9 cellular contexts compared by ENCODE assay signal in the genomic region with DNA sequence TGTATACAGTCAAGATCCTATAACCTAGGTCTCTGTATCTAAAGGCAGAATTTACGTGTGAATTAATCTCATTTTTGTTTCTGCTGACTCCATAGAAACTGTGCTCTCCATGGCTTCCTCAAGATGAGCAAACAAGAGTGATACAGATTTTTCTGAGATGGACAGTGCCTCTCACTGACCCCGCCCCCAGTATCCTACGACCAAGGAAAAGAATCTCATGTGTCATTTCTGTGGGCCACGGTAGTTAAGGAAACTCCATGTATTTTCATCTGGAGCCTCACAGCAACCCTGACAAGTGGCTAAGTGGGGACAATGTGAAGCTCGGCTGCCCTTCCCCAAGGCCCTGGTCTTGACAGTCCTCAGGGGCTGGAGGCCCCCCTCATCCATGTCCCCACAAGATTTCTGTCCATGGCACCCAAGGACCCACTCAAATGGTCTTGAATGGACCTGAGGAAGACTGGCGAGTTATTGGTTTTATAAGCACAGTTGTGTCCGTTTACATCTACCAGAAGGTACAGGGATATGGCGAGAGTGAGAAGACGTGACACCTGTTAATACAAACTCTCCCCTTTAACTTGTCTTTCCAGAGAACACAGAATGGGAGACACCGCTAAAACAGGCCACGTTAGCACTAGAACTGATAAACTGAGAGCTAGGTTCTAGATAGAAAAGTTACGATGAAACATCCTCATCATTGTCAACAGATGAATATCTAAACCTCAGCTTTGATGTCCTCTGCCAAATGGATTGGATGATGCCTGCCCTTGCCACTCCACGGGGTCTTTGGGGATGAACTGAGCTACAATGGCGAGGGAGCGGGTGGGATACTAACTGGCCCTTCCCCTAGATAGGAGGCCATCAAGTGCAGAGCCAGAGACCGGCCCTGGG.
A peak's percentile ranks its signal among the peaks of the same experiment; 100 is the strongest.
DNase-seq lines count a peak whose midpoint lies in the region; ATAC-seq, FAIRE-seq and TF ChIP-seq lines count a peak whose summit lies in the region.
"Had no signal": no experiment of that assay in that cellular context is flagged by ENCODE, and none has a peak within 500 bp of the region (broad histone marks: within the 10 kb centered on the region; RNA-seq: fewer than 3 reads in every experiment).

No MANE protein-coding gene starts in this region.

- H3K36me3 Mint-ChIP-seq in activated CD4-positive, alpha-beta T cell treated with anti-CD3 and anti-CD28 coated beads, Interleukin-2, amount 10 ng/mL, durations not matched to agents 24 days and 14 days (ENCODE audit: low read depth): peaks cover 2% of the 10 kb centered on the region
- no peaks in the 10 kb centered on the region for H3K36me3 Mint-ChIP-seq in astrocyte (ENCODE audit: low read depth, unreplicated experiment)

- ATAC-seq in left lung: no peak
- ATAC-seq in HG02642 (IDR thresholded peaks at IDR 0.05; ENCODE audit: poor library complexity, unreplicated experiment): no peak
- ATAC-seq in HG02610 (IDR thresholded peaks at IDR 0.05; ENCODE audit: unreplicated experiment): no peak
- no peak for ATAC-seq in GM21360 (IDR thresholded peaks at IDR 0.05; ENCODE audit: unreplicated experiment)

- no peaks in the 10 kb centered on the region for H3K27me3 ChIP-seq in astrocyte (ENCODE audit: insufficient read depth, low read length)
- peaks cover 0 to 45% of the 10 kb centered on the region in 2 donors for H3K27me3 ChIP-seq in left lung

- H3K4me3 ChIP-seq in astrocyte (ENCODE audit: insufficient read depth, low read depth, low read length): peak overlapping the region; percentile 62
- peak overlapping the region; percentile 61 to 63 for H3K4me3 ChIP-seq in left lung

- peak overlapping the region; percentile 75 for H3K4me3 Mint-ChIP-seq in activated CD4-positive, alpha-beta T cell treated with anti-CD3 and anti-CD28 coated beads, Interleukin-2, amount 10 ng/mL, durations not matched to agents 24 days and 14 days
- peak overlapping the region; percentile 73 for H3K4me3 Mint-ChIP-seq in astrocyte (ENCODE audit: unreplicated experiment)

- DNase-seq in activated CD4-positive, alpha-beta T cell treated with anti-CD3 and anti-CD28 coated beads, Interleukin-2, amount 10 ng/mL, durations not matched to agents 24 days and 14 days: peak; percentile 57
- no peak for DNase-seq in activated CD4-positive, alpha-beta T cell treated with anti-CD3 and anti-CD28 coated beads for 1 hour
- DNase-seq in astrocyte (ENCODE audit: low read depth) (no peak), left lung (no peak), substantia nigra (lab: John Stamatoyannopoulos, UW) (no peak)

- H4K20me1 ChIP-seq in astrocyte (ENCODE audit: insufficient read depth, low read length): no peaks in the 10 kb centered on the region

- no peaks in the 10 kb centered on the region for H3K79me2 ChIP-seq in astrocyte (ENCODE audit: insufficient read depth, low read length)

- peak overlapping the region; percentile 45 for H3K27ac ChIP-seq in astrocyte (ENCODE audit: low read depth, low read length)
- peak overlapping the region; percentile 70 to 76 for H3K27ac ChIP-seq in left lung
- peak overlapping the region; percentile 53 for H3K27ac ChIP-seq in substantia nigra (ENCODE audit: low read depth, low read length, poor library complexity, severe bottlenecking)
- H3K27ac ChIP-seq: C4-2B had no signal

- peak overlapping the region; percentile 86 for H3K27ac Mint-ChIP-seq in activated CD4-positive, alpha-beta T cell treated with anti-CD3 and anti-CD28 coated beads, Interleukin-2, amount 10 ng/mL, durations not matched to agents 24 days and 14 days
- H3K27ac Mint-ChIP-seq in astrocyte (ENCODE audit: unreplicated experiment): peak overlapping the region; percentile 89

- H3K9ac ChIP-seq in astrocyte (ENCODE audit: low read length): peak overlapping the region; percentile 83

- H3K4me1 ChIP-seq in astrocyte (ENCODE audit: insufficient read depth, low read length): peaks cover 12% of the 10 kb centered on the region
- peaks cover 0 to 16% of the 10 kb centered on the region in 2 donors for H3K4me1 ChIP-seq in left lung

- H3K9me3 ChIP-seq in astrocyte (ENCODE audit: insufficient read depth, low read depth, low read length): no peaks in the 10 kb centered on the region
- H3K9me3 ChIP-seq in left lung: no peaks in the 10 kb centered on the region

- TF ChIP-seq CTCF in astrocyte (IDR thresholded peaks at IDR 0.05; ENCODE audit: insufficient read depth, low read depth, low read length) (no peak), left lung (IDR thresholded peaks at IDR 0.05) (no peak)

- peaks cover 10% of the 10 kb centered on the region for H3K27me3 Mint-ChIP-seq in activated CD4-positive, alpha-beta T cell treated with anti-CD3 and anti-CD28 coated beads, Interleukin-2, amount 10 ng/mL, durations not matched to agents 24 days and 14 days
- no peaks in the 10 kb centered on the region for H3K27me3 Mint-ChIP-seq in astrocyte (ENCODE audit: low read depth, unreplicated experiment)

- peak overlapping the region; percentile 88 for H3K4me2 ChIP-seq in astrocyte (ENCODE audit: low read length)

- H3K4me1 Mint-ChIP-seq in activated CD4-positive, alpha-beta T cell treated with anti-CD3 and anti-CD28 coated beads, Interleukin-2, amount 10 ng/mL, durations not matched to agents 24 days and 14 days: peaks cover 38% of the 10 kb centered on the region
- peaks cover 27% of the 10 kb centered on the region for H3K4me1 Mint-ChIP-seq in astrocyte (ENCODE audit: low read depth, unreplicated experiment)

- H3K9me3 Mint-ChIP-seq in activated CD4-positive, alpha-beta T cell treated with anti-CD3 and anti-CD28 coated beads, Interleukin-2, amount 10 ng/mL, durations not matched to agents 24 days and 14 days: no peaks in the 10 kb centered on the region
- no peaks in the 10 kb centered on the region for H3K9me3 Mint-ChIP-seq in astrocyte (ENCODE audit: unreplicated experiment)

- intact Hi-C loops in activated CD4-positive, alpha-beta T cell treated with anti-CD3 and anti-CD28 coated beads, Interleukin-2, amount 10 ng/mL, durations not matched to agents 24 days and 14 days (cut with micrococcal nuclease): loop anchor here (5.0 kb wide), 1 partner anchor 42 kb away; no protein-coding TSS in a partner anchor
- intact Hi-C loops in left lung (cut with DNase I): no loop called here

- H2AFZ ChIP-seq in astrocyte (ENCODE audit: low read depth, low read length): peak overlapping the region; percentile 93

- FAIRE-seq in astrocyte (lab: Jason Lieb, UNC): no peak

- H3K36me3 ChIP-seq in astrocyte (ENCODE audit: insufficient read depth, low read length) (no peaks in the 10 kb centered on the region), left lung (no peaks in the 10 kb centered on the region)
